Comparison of ENCODE assay signal across 8 cellular contexts in the genomic region with DNA sequence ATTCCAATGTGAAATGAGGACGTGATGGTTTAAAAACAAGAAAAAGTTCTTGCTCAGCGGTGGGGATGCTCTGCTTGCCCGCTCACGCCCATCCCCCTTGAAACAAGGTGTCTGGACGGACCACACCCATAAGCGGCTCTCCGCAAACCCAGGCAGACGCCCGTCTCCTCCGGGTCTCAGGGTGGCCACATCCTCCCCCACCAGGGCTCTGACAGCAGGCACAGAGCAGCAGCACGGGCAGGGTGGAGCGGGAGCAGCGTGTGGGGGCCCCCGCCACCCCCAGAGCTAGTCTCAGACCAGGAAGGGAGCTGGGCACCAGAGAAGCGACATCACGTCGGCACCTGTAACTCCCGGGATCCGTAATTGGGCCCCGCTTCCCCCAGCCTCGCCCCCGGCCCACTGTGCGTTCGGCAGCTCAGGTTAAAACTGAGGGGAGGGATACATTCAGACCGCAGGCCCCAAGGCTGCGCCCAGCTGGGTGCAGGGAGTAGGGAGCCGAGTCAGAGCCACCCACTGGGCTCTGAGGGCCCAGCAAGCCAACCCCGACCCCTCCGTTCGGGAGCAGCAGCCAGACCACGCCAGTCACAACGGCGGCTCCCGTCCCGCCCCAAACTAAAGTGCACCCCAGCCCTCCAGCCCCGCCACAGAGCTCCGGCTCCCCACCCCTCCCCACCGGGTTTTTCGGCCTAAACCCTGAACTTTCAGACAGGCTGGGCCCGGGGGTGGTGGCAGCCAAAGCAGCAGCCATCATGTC. TPM values are rescaled to one million over a fixed set of nuclear protein-coding genes. Genes with fewer than 3 reads are reported as not detected.
DNase-seq lines count a peak whose midpoint lies in the region; ATAC-seq, FAIRE-seq and TF ChIP-seq lines count a peak whose summit lies in the region.
"Had no signal": no experiment of that assay in that cellular context is flagged by ENCODE, and none has a peak within 500 bp of the region (broad histone marks: within the 10 kb centered on the region; RNA-seq: fewer than 3 reads in every experiment).

No MANE protein-coding gene starts in this region.

- no peak for FAIRE-seq in pancreas (lab: Jason Lieb, UNC)

- peak overlapping the region; percentile 69 for H3K27ac ChIP-seq in RWPE1
- peak overlapping the region; percentile 71 to 75 (median 72) for H3K27ac ChIP-seq in esophagus muscularis mucosa (replicated peaks in 1 of 4)
- H3K27ac ChIP-seq in pancreas, result no peak overlapping the region

- no peak for TF ChIP-seq POLR2A in esophagus muscularis mucosa (IDR thresholded peaks at IDR 0.05; ENCODE audit: low read depth)

- intact Hi-C loops in esophagus muscularis mucosa (cut with DNase I), result loop anchor here (5.0 to 10.0 kb wide), 2 partner anchors 97 to 175 kb away; partner anchors contain the start of genes METTL16 and PAFAH1B1
- intact Hi-C loops in pancreas (cut with DNase I), result no loop called here

- no peaks in the 10 kb centered on the region for H3K9me3 ChIP-seq in esophagus muscularis mucosa
- H3K9me3 ChIP-seq in pancreas, result no peaks in the 10 kb centered on the region

- TF ChIP-seq EP300 in esophagus muscularis mucosa (IDR thresholded peaks at IDR 0.05), result no peak

- POLR2A ChIA-PET in RWPE1 (lab: Yijun Ruan, JAX; ENCODE audit: low non-redundant PET), result interaction anchor here (0.5 kb wide), 1 partner anchor 38 kb away, joined by 3 read pairs; no protein-coding TSS in a partner anchor

- 63% methylated on average over 34 of the region's 40 CpGs for WGBS in esophagus muscularis mucosa
- 85% methylated on average over 38 to 40 of the region's 40 CpGs for WGBS in pancreas, 2 donors

- peaks cover 33 to 59% (median 51%) of the 10 kb centered on the region in 4 donors for H3K36me3 ChIP-seq in esophagus muscularis mucosa
- peaks cover 0 to 40% (median 19%) of the 10 kb centered on the region in 3 donors for H3K36me3 ChIP-seq in pancreas

- DNase-seq in GM03348 (ENCODE audit: low spot score) (peak; percentile 16), RWPE1 (ENCODE audit: low spot score) (no peak), esophagus muscularis mucosa (ENCODE audit: extremely low spot score) (peak; percentile 88), pancreas (peak in 5 of 6 donors; percentile 22 to 71 (median 37)), amniotic stem cell (lab: John Stamatoyannopoulos, UW) (no peak)

- CTCF ChIA-PET in RWPE1 (lab: Yijun Ruan, JAX), result no interaction called here

- peak overlapping the region in 1 of 4 donors; percentile 23 for H3K4me3 ChIP-seq in esophagus muscularis mucosa
- H3K4me3 ChIP-seq in pancreas, result no peak overlapping the region

- H3K27me3 ChIP-seq in esophagus muscularis mucosa (no peaks in the 10 kb centered on the region), pancreas (no peaks in the 10 kb centered on the region)

- TF ChIP-seq CTCF in RWPE1 (conservative IDR thresholded peaks at IDR 0.05; ENCODE audit: low read depth), result no peak
- no peak for TF ChIP-seq CTCF in esophagus muscularis mucosa (IDR thresholded peaks at IDR 0.05)
- TF ChIP-seq CTCF in pancreas (IDR thresholded peaks at IDR 0.05), result no peak

- ATAC-seq in pancreas (peak in 2 of 4 donors; percentile 5 to 11), HG02884 (IDR thresholded peaks at IDR 0.05; ENCODE audit: unreplicated experiment) (no peak), HG02763 (IDR thresholded peaks at IDR 0.05; ENCODE audit: unreplicated experiment) (no peak)

- H3K4me1 ChIP-seq in esophagus muscularis mucosa (peaks cover 40 to 51% (median 44%) of the 10 kb centered on the region in 4 donors), pancreas (no peaks in the 10 kb centered on the region)

RNA-seq across cellular contexts. Expression of gene CLUH, which starts 22.0 kb away (rescaled TPM):
- total RNA-seq in esophagus muscularis mucosa, result 10 to 100 TPM; 42.8 to 92.9 (median 62.9) TPM
- total RNA-seq in pancreas, result 10 to 100 TPM; 47.7 to 85.5 (median 62.3) TPM
- polyA plus RNA-seq in pancreas, result 100 to 1,000 TPM in 1 of 2 donors, 10 to 100 TPM in 1; 66.8 to 201 TPM

RNA-seq across cellular contexts. Expression of gene CCDC92B, which starts 59.9 kb away (rescaled TPM):
- total RNA-seq in esophagus muscularis mucosa, result under 1 TPM in 2 of 4 donors, not detected in 2; 0.13 to 0.42 TPM
- total RNA-seq in pancreas, result under 1 TPM; 0.19 to 0.76 (median 0.54) TPM
- polyA plus RNA-seq in pancreas, result 1 to 10 TPM; 1.6 to 4.6 TPM
- total RNA-seq: RPMI7951 had no signal

Comparison
In these comparisons a context has a peak if more than half of its experiments do, and no peak if none do; other contexts are left out.
1. DNase-seq: peak in GM03348 (single experiment), esophagus muscularis mucosa (single experiment) and pancreas (5 of 6); none in RWPE1 (single experiment) and amniotic stem cell (single experiment).
2. H3K27ac ChIP-seq: peak in RWPE1 (single experiment) and esophagus muscularis mucosa (4 of 4); none in pancreas (0 of 4).